1 cellular context compared by ENCODE assay signal in the genomic region with DNA sequence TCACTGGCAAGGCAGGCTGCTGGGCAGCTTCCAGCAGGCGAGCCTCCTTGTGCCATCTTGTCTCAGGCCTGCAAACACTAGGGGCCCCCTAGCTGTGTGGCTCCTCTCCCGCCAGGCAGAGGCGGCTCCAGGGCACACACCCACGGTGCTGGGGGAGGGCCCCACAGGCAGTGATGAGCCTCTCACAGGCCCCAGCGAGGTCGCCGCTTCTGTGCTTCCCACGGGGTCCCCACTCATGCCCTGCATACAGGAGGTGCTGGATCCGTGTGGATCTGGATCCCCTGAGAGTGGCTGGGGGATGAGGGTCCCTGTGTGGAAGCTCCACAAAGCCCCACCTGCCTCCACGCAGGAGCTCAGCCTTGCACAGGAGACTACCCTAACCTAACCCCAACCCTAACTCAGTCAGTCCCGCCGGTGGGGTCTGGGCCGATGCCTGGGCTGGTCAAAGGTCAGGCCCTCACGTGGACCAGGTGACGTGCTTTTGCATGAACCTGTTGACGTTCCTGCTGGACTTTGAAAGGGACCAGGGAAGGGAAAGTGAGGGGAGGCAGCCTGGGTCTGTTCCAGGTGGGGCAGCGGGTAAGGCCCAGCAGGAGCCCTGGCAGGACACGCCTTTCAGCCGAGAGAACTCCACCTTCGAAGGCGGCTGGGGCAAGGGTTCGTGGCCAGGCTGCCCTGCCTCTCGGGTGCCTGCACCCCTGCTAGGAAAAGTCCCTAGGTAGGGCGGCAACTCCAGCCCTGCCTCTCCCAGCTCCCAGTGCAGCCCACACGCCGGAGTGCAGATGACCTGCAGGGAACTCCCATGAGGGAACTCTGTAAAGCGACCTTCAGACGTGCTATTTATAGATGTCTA.
TF ChIP-seq lines count a peak whose summit lies in the region.

No MANE protein-coding gene starts in this region.

TF ChIP-seq in HepG2, 621 proteins besides CTCF, POLR2A, EP300 and RAD21 (continued from another document and continues in another):
- TF ChIP-seq, protein P1, sequence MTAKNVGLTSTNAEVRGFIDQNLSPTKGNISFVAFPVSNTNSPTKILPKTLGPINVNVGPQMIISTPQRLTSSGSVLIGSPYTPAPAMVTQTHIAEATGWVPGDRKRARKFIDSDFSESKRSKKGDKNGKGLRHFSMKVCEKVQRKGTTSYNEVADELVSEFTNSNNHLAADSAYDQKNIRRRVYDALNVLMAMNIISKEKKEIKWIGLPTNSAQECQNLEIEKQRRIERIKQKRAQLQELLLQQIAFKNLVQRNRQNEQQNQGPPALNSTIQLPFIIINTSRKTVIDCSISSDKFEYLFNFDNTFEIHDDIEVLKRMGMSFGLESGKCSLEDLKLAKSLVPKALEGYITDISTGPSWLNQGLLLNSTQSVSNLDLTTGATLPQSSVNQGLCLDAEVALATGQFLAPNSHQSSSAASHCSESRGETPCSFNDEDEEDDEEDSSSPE (CRISPR knock-in tag; IDR thresholded peaks at IDR 0.05), result peak; percentile 78
- TF ChIP-seq, protein P2, sequence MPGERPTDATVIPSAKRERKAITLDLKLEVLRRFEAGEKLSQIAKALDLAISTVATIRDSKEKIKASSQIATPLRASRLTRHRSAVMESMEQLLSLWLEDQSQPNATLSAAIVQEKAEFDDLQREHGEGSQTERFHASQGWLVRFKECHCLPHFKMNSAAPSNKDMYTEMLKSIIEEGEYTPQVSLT (CRISPR knock-in tag; IDR thresholded peaks at IDR 0.05; ENCODE audit: borderline replicate concordance, low read depth), result no peak
- no peak for TF ChIP-seq ZNF567 (CRISPR knock-in tag; IDR thresholded peaks at IDR 0.05; ENCODE audit: borderline replicate concordance)
- 0 out of 2 replicates have a peak, but pooled peaks have one; percentile 78 for TF ChIP-seq SNAI1 (CRISPR knock-in tag; IDR thresholded peaks at IDR 0.05; ENCODE audit: borderline replicate concordance)
- no peak for TF ChIP-seq ZNF260 (CRISPR knock-in tag; IDR thresholded peaks at IDR 0.05; ENCODE audit: borderline replicate concordance, low read depth)
- TF ChIP-seq MLLT10 (CRISPR knock-in tag; IDR thresholded peaks at IDR 0.05), result no peak
- peak; percentile 86 for TF ChIP-seq ZFY (CRISPR knock-in tag; IDR thresholded peaks at IDR 0.05)
- peak; percentile 55 for TF ChIP-seq ZIK1 (CRISPR knock-in tag; IDR thresholded peaks at IDR 0.05; ENCODE audit: borderline replicate concordance, low read depth)
- TF ChIP-seq, protein P3, sequence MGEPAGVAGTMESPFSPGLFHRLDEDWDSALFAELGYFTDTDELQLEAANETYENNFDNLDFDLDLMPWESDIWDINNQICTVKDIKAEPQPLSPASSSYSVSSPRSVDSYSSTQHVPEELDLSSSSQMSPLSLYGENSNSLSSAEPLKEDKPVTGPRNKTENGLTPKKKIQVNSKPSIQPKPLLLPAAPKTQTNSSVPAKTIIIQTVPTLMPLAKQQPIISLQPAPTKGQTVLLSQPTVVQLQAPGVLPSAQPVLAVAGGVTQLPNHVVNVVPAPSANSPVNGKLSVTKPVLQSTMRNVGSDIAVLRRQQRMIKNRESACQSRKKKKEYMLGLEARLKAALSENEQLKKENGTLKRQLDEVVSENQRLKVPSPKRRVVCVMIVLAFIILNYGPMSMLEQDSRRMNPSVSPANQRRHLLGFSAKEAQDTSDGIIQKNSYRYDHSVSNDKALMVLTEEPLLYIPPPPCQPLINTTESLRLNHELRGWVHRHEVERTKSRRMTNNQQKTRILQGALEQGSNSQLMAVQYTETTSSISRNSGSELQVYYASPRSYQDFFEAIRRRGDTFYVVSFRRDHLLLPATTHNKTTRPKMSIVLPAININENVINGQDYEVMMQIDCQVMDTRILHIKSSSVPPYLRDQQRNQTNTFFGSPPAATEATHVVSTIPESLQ (CRISPR knock-in tag; conservative IDR thresholded peaks at IDR 0.05), result no peak; the same call in 1 of the 2 replicates
- TF ChIP-seq POGZ (CRISPR knock-in tag; IDR thresholded peaks at IDR 0.05), result peak; percentile 79
- TF ChIP-seq, protein P4, sequence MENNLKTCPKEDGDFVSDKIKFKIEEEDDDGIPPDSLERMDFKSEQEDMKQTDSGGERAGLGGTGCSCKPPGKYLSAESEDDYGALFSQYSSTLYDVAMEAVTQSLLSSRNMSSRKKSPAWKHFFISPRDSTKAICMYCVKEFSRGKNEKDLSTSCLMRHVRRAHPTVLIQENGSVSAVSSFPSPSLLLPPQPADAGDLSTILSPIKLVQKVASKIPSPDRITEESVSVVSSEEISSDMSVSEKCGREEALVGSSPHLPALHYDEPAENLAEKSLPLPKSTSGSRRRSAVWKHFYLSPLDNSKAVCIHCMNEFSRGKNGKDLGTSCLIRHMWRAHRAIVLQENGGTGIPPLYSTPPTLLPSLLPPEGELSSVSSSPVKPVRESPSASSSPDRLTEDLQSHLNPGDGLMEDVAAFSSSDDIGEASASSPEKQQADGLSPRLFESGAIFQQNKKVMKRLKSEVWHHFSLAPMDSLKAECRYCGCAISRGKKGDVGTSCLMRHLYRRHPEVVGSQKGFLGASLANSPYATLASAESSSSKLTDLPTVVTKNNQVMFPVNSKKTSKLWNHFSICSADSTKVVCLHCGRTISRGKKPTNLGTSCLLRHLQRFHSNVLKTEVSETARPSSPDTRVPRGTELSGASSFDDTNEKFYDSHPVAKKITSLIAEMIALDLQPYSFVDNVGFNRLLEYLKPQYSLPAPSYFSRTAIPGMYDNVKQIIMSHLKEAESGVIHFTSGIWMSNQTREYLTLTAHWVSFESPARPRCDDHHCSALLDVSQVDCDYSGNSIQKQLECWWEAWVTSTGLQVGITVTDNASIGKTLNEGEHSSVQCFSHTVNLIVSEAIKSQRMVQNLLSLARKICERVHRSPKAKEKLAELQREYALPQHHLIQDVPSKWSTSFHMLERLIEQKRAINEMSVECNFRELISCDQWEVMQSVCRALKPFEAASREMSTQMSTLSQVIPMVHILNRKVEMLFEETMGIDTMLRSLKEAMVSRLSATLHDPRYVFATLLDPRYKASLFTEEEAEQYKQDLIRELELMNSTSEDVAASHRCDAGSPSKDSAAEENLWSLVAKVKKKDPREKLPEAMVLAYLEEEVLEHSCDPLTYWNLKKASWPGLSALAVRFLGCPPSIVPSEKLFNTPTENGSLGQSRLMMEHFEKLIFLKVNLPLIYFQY (CRISPR knock-in tag; IDR thresholded peaks at IDR 0.05; ENCODE audit: borderline replicate concordance), result peak; percentile 95
- TF ChIP-seq, protein P5, sequence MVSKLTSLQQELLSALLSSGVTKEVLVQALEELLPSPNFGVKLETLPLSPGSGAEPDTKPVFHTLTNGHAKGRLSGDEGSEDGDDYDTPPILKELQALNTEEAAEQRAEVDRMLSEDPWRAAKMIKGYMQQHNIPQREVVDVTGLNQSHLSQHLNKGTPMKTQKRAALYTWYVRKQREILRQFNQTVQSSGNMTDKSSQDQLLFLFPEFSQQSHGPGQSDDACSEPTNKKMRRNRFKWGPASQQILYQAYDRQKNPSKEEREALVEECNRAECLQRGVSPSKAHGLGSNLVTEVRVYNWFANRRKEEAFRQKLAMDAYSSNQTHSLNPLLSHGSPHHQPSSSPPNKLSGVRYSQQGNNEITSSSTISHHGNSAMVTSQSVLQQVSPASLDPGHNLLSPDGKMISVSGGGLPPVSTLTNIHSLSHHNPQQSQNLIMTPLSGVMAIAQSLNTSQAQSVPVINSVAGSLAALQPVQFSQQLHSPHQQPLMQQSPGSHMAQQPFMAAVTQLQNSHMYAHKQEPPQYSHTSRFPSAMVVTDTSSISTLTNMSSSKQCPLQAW (CRISPR knock-in tag; IDR thresholded peaks at IDR 0.05), result peak; percentile 99
- peak; percentile 64 for TF ChIP-seq ZFP36L1 (CRISPR knock-in tag; IDR thresholded peaks at IDR 0.05)
- TF ChIP-seq ZNF282 (IDR thresholded peaks at IDR 0.05; ENCODE audit: partially characterized antibody), result no peak
- peak; percentile 83 for TF ChIP-seq FOXK2 (IDR thresholded peaks at IDR 0.05)
- TF ChIP-seq SP4 (CRISPR knock-in tag; IDR thresholded peaks at IDR 0.05), result peak; percentile 83; the same call in 1 of the 2 replicates
- TF ChIP-seq AGO1 (IDR thresholded peaks at IDR 0.05; ENCODE audit: low read depth, low read length, poor library complexity, severe bottlenecking), result peak; percentile 37
- TF ChIP-seq, protein P6, sequence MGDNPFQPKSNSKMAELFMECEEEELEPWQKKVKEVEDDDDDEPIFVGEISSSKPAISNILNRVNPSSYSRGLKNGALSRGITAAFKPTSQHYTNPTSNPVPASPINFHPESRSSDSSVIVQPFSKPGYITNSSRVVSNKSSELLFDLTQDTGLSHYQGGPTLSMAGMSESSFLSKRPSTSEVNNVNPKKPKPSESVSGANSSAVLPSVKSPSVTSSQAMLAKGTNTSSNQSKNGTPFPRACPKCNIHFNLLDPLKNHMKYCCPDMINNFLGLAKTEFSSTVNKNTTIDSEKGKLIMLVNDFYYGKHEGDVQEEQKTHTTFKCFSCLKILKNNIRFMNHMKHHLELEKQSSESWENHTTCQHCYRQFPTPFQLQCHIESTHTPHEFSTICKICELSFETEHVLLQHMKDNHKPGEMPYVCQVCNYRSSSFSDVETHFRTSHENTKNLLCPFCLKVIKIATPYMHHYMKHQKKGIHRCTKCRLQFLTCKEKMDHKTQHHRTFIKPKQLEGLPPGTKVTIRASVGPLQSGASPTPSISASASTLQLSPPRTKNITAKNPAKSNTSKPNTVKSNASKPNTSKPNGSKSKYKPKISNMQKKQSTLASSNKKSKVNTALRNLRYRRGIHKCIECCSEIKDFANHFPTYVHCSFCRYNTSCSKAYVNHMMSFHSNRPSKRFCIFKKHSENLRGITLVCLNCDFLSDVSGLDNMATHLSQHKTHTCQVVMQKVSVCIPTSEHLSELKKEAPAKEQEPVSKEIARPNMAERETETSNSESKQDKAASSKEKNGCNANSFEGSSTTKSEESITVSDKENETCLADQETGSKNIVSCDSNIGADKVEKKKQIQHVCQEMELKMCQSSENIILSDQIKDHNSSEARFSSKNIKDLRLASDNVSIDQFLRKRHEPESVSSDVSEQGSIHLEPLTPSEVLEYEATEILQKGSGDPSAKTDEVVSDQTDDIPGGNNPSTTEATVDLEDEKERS (CRISPR knock-in tag; IDR thresholded peaks at IDR 0.05), result peak; percentile 98
- TF ChIP-seq KAT8 (CRISPR knock-in tag; IDR thresholded peaks at IDR 0.05), result peak; percentile 77; the same call in 1 of the 2 replicates
- peak; percentile 91 for TF ChIP-seq KDM6A (CRISPR knock-in tag; IDR thresholded peaks at IDR 0.05; ENCODE audit: low read depth)
- peak; percentile 20; the same call in 1 of the 2 replicates for TF ChIP-seq KDM1A (CRISPR knock-in tag; IDR thresholded peaks at IDR 0.05)
- peak; percentile 66 for TF ChIP-seq HMG20A (CRISPR knock-in tag; IDR thresholded peaks at IDR 0.05; ENCODE audit: borderline replicate concordance)
- peak; percentile 65; the same call in 1 of the 2 replicates for TF ChIP-seq SIX4 (CRISPR knock-in tag; IDR thresholded peaks at IDR 0.05)
- TF ChIP-seq ZNF547 (CRISPR knock-in tag; IDR thresholded peaks at IDR 0.05), result peak; percentile 15; the same call in 1 of the 2 replicates
- TF ChIP-seq, protein P7, sequence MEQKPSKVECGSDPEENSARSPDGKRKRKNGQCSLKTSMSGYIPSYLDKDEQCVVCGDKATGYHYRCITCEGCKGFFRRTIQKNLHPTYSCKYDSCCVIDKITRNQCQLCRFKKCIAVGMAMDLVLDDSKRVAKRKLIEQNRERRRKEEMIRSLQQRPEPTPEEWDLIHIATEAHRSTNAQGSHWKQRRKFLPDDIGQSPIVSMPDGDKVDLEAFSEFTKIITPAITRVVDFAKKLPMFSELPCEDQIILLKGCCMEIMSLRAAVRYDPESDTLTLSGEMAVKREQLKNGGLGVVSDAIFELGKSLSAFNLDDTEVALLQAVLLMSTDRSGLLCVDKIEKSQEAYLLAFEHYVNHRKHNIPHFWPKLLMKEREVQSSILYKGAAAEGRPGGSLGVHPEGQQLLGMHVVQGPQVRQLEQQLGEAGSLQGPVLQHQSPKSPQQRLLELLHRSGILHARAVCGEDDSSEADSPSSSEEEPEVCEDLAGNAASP (CRISPR knock-in tag; IDR thresholded peaks at IDR 0.05; ENCODE audit: borderline replicate concordance), result peak; percentile 92; the same call in 1 of the 2 replicates
- TF ChIP-seq BHLHE40 (IDR thresholded peaks at IDR 0.05; ENCODE audit: low read length), result peak; percentile 96
- peak; percentile 96 for TF ChIP-seq NR2C2 (CRISPR knock-in tag; IDR thresholded peaks at IDR 0.05; ENCODE audit: borderline replicate concordance)
- no peak for TF ChIP-seq SIX1 (CRISPR knock-in tag; IDR thresholded peaks at IDR 0.05; ENCODE audit: borderline replicate concordance)
- peak; percentile 83; the same call in 1 of the 2 replicates for TF ChIP-seq ZSCAN9 (CRISPR knock-in tag; IDR thresholded peaks at IDR 0.05; ENCODE audit: borderline replicate concordance)
- TF ChIP-seq ZNF382 (CRISPR knock-in tag; IDR thresholded peaks at IDR 0.05; ENCODE audit: borderline replicate concordance), result no peak
- TF ChIP-seq CHCHD3 (CRISPR knock-in tag; IDR thresholded peaks at IDR 0.05), result peak; percentile 89; the same call in 1 of the 2 replicates
- TF ChIP-seq NRL (CRISPR knock-in tag; IDR thresholded peaks at IDR 0.05; ENCODE audit: borderline replicate concordance), result peak; percentile 88
- peak; percentile 98 for TF ChIP-seq HIVEP1 (CRISPR knock-in tag; IDR thresholded peaks at IDR 0.05)
- TF ChIP-seq RFXAP (CRISPR knock-in tag; IDR thresholded peaks at IDR 0.05; ENCODE audit: borderline replicate concordance), result peak; percentile 49; the same call in 1 of the 2 replicates
- TF ChIP-seq PHF8 (CRISPR knock-in tag; IDR thresholded peaks at IDR 0.05), result peak; percentile 54
